15 cellular contexts compared by ENCODE assay signal in the genomic region with DNA sequence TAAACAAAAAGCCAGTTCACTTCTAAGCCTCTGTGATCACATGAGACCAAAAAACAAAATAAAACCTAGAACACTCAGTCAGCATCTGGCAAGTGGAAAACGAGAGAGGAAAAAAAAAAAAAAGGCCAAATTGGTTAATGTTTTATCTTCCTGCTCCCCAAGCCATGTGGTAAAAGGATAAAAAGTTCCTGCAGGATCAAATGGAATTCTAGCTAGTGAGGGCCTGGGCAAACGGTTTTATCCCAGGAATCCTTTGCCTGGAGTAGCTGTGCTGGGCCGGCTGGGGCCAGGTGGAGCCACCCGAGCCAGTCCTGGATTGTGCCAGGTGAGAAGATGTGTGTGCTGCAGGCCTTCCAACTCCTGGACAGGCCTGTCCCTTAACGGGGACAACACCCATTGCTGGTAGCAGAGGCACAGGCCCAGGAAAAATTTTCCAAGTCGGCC. TPM values are rescaled to one million over a fixed set of nuclear protein-coding genes. Genes with fewer than 3 reads are reported as not detected.
DNase-seq lines count a peak whose midpoint lies in the region; ATAC-seq, FAIRE-seq and TF ChIP-seq lines count a peak whose summit lies in the region.
"Had no signal": no experiment of that assay in that cellular context is flagged by ENCODE, and none has a peak within 500 bp of the region (broad histone marks: within the 10 kb centered on the region; RNA-seq: fewer than 3 reads in every experiment).

No MANE protein-coding gene starts in this region.

- no peaks in the 10 kb centered on the region for H3K79me2 ChIP-seq in HepG2 (ENCODE audit: insufficient read depth, low read length)

- peaks cover 29% of the 10 kb centered on the region for H3K36me3 Mint-ChIP-seq in HFFc6 (ENCODE audit: low read depth)

- 45% methylated on average over 6 of the region's 6 CpGs for WGBS in HepG2 (ENCODE audit: low lambda C conversion rate)

- H3K27me3 ChIP-seq in ascending aorta (no peaks in the 10 kb centered on the region), HepG2 (ENCODE audit: control insufficient read depth in 1 of 2, insufficient read depth in 2 of 2, low read length in 2 of 2) (no peaks in the 10 kb centered on the region)
- H3K27me3 ChIP-seq: esophagus squamous epithelium had no signal

- ATAC-seq in HepG2, result peak; percentile 73
- peak; percentile 36 for ATAC-seq in sciatic nerve
- no peak for ATAC-seq in HG03159 (IDR thresholded peaks at IDR 0.05; ENCODE audit: unreplicated experiment)
- ATAC-seq: activated naive CD8-positive, alpha-beta T cell treated with anti-CD3 and anti-CD28 coated beads, Interleukin-2, amount 50 U/mL, for 24 hours; activated T-cell treated with anti-CD3 and anti-CD28 coated beads, Interleukin-2, amount 50 U/mL, for 4 hours had no signal

- H3K27ac Mint-ChIP-seq in HFFc6, result peak overlapping the region; percentile 43; the same call in 1 of the 2 replicates
- H3K27ac Mint-ChIP-seq: activated CD4-positive, alpha-beta T cell treated with anti-CD3 and anti-CD28 coated beads, Interleukin-2, amount 10 ng/mL, durations not matched to agents 7 days and 5 days; activated naive CD8-positive, alpha-beta T cell treated with anti-CD3 and anti-CD28 coated beads, Interleukin-2, amount 50 U/mL, for 24 hours had no signal

- H3K4me2 ChIP-seq in HepG2 (ENCODE audit: low read depth, low read length), result no peak overlapping the region

- FAIRE-seq in HepG2 (lab: Jason Lieb, UNC), result peak; percentile 46
- no peak for FAIRE-seq in frontal cortex (lab: Jason Lieb, UNC)

- no peak for TF ChIP-seq RAD21 in HepG2 (CRISPR knock-in tag; IDR thresholded peaks at IDR 0.05)

- no peak for TF ChIP-seq EP300 in HepG2 (IDR thresholded peaks at IDR 0.05; ENCODE audit: low read depth in 2 of 2, low read length in 2 of 2)
- TF ChIP-seq EP300 in HepG2 (CRISPR knock-in tag; IDR thresholded peaks at IDR 0.05; ENCODE audit: borderline replicate concordance), result no peak

- peaks cover 19 to 47% of the 10 kb centered on the region in 2 donors for H3K4me1 ChIP-seq in ascending aorta
- peaks cover 20% of the 10 kb centered on the region for H3K4me1 ChIP-seq in HepG2 (ENCODE audit: insufficient read depth, low read length)

- no peak for TF ChIP-seq POLR2A in HepG2 (IDR thresholded peaks at IDR 0.05; ENCODE audit: insufficient read depth in 1 of 2, low read depth in 2 of 2, low read length in 2 of 2)

- H3K27me3 Mint-ChIP-seq in HFFc6 (ENCODE audit: insufficient read depth), result peaks cover 3% of the 10 kb centered on the region; the same call in 1 of the 2 replicates

- H3K4me3 ChIP-seq in ascending aorta, result peak overlapping the region in 1 of 2 donors; percentile 23
- H3K4me3 ChIP-seq in HepG2 (replicated peaks in 1 of 3; ENCODE audit: insufficient read depth in 1 of 3, low read depth in 2 of 3, low read length in 3 of 3), result no peak overlapping the region
- H3K4me3 ChIP-seq: esophagus squamous epithelium had no signal

- H3K27ac ChIP-seq in ascending aorta, result peak overlapping the region; percentile 61 to 96
- peak overlapping the region; percentile 27 for H3K27ac ChIP-seq in HepG2 (ENCODE audit: extremely low read length, insufficient read depth, low read length)
- H3K27ac ChIP-seq: C4-2B had no signal

- no peak overlapping the region for H3K9ac ChIP-seq in HepG2 (ENCODE audit: insufficient read depth, low read depth, low read length)

- no peaks in the 10 kb centered on the region for H3K9me3 Mint-ChIP-seq in HFFc6
- H3K9me3 Mint-ChIP-seq: activated CD4-positive, alpha-beta T cell treated with anti-CD3 and anti-CD28 coated beads, Interleukin-2, amount 10 ng/mL, durations not matched to agents 7 days and 5 days; activated naive CD8-positive, alpha-beta T cell treated with anti-CD3 and anti-CD28 coated beads, Interleukin-2, amount 50 U/mL, for 24 hours; activated T-cell treated with anti-CD3 and anti-CD28 coated beads, Interleukin-2, amount 50 U/mL, for 4 hours had no signal

- H3K36me3 ChIP-seq in ascending aorta, result peaks cover 10 to 34% of the 10 kb centered on the region in 2 donors
- peaks cover 0 to 23% of the 10 kb centered on the region in 2 experiments; a peak in 2 of 5 replicates for H3K36me3 ChIP-seq in HepG2 (replicated peaks in 1 of 2; ENCODE audit: control insufficient read depth in 1 of 2, insufficient read depth in 2 of 2, low read length in 2 of 2)

- H2AFZ ChIP-seq in HepG2 (ENCODE audit: low read length), result no peak overlapping the region

- no peaks in the 10 kb centered on the region for H3K9me3 ChIP-seq in ascending aorta
- H3K9me3 ChIP-seq in HepG2 (ENCODE audit: low read length), result no peaks in the 10 kb centered on the region
- H3K9me3 ChIP-seq: esophagus squamous epithelium had no signal

- POLR2A ChIA-PET in HepG2 (lab: Yijun Ruan, JAX), result interaction anchor here (0.6 to 2.1 kb wide), 2 partner anchors 11 to 14 kb away, joined by 3 to 15 read pairs; no protein-coding TSS in a partner anchor

- no TSS peak for BruUV-seq in HepG2 (replicated peaks; lab: Mats Ljungman, UMichigan)

- intact Hi-C loops in ascending aorta (cut with DNase I), result no loop called here
- intact Hi-C loops in HepG2 (cut with micrococcal nuclease; ENCODE audit: unreplicated experiment), result no loop called here
- intact Hi-C loops in sciatic nerve (cut with DNase I), result no loop called here

- CTCF ChIA-PET in HepG2 (lab: Yijun Ruan, JAX; ENCODE audit: low intra/inter-chr PET ratio, low total read pairs), result no interaction called here

- DNase-seq in HFFc6 (no peak), ascending aorta (ENCODE audit: low spot score in 2 of 2) (no peak), HepG2 (ENCODE audit: low spot score) (peak; percentile 58), sciatic nerve (ENCODE audit: low spot score) (peak; percentile 51), frontal cortex (ENCODE audit: low spot score in 2 of 2) (no peak), NCI-H345 treated with DMSO at 0.1 percent for 48 hours (lab: John Stamatoyannopoulos, UW; ENCODE audit: unreplicated experiment) (no peak)
- no peak for DNase-seq in stimulated activated CD4-positive, alpha-beta T cell treated with anti-CD3 and anti-CD28 coated beads, Interleukin-15, amount 100 ng/mL, for 24 hours
- DNase-seq: activated CD4-positive, alpha-beta T cell treated with anti-CD3 and anti-CD28 coated beads, Interleukin-2, amount 10 ng/mL, durations not matched to agents 7 days and 5 days; activated naive CD8-positive, alpha-beta T cell treated with anti-CD3 and anti-CD28 coated beads, Interleukin-2, amount 50 U/mL, for 24 hours; activated T-cell treated with anti-CD3 and anti-CD28 coated beads, Interleukin-2, amount 50 U/mL, for 4 hours; esophagus squamous epithelium; NCI-H1694 treated with DMSO at 0.1 percent for 48 hours; NCI-H524 treated with DMSO at 0.1 percent for 48 hours had no signal

- in situ Hi-C loops in HepG2 (cut with HindIII; ENCODE audit: extremely low pct_ligation_motif_present, low pct_unique_long_range_greater_than_20kb), result no loop called here

- no peak for TF ChIP-seq CTCF in HFFc6 (IDR thresholded peaks at IDR 0.05)
- TF ChIP-seq CTCF in ascending aorta (IDR thresholded peaks at IDR 0.05), result no peak
- no peak for TF ChIP-seq CTCF in HepG2 (CRISPR knock-in tag; IDR thresholded peaks at IDR 0.05)

- H3K4me1 Mint-ChIP-seq in HFFc6 (ENCODE audit: low read depth), result peaks cover 61% of the 10 kb centered on the region

- H3K4me3 Mint-ChIP-seq in HFFc6, result no peak overlapping the region
- H3K4me3 Mint-ChIP-seq: activated CD4-positive, alpha-beta T cell treated with anti-CD3 and anti-CD28 coated beads, Interleukin-2, amount 10 ng/mL, durations not matched to agents 7 days and 5 days; activated naive CD8-positive, alpha-beta T cell treated with anti-CD3 and anti-CD28 coated beads, Interleukin-2, amount 50 U/mL, for 24 hours; activated T-cell treated with anti-CD3 and anti-CD28 coated beads, Interleukin-2, amount 50 U/mL, for 4 hours had no signal

- H4K20me1 ChIP-seq in HepG2 (ENCODE audit: insufficient read depth, low read length), result no peaks in the 10 kb centered on the region

RNA-seq across cellular contexts. Expression of gene SMAD6, which starts 13.2 kb away (rescaled TPM):
- 10 to 100 TPM; 10.2 to 18.1 (median 16.4) TPM for total RNA-seq in HFFc6 (2021; fragmentation: NEBNext Ultra II Directional; extraction: Animal tissue kit (Norgen Biotek cat#: 25700))
- total RNA-seq in ascending aorta (140 TPM), HepG2 (2016; rRNA removed; fragmentation: Illumina TruSeq; extraction: Trizol) (2.6 and 4.4 TPM in 2 replicates), sciatic nerve (62.4 TPM), frontal cortex (2.4 TPM)
- 0.79 and 0.91 TPM in 2 replicates for total RNA-seq in HepG2 (2016; cell fraction: cytosol; rRNA removed; fragmentation: Illumina TruSeq; extraction: Trizol; ENCODE audit: low read depth)
- total RNA-seq in HepG2 (2016; cell fraction: insoluble cytoplasmic fraction; rRNA removed; fragmentation: Illumina TruSeq; extraction: Trizol), result 2.3 and 4.5 TPM in 2 replicates
- 2.0 and 2.2 TPM in 2 replicates for total RNA-seq in HepG2 (2016; cell fraction: membrane; rRNA removed; fragmentation: Illumina TruSeq; extraction: Trizol)
- 7.0 and 9.1 TPM in 2 replicates for total RNA-seq in HepG2 (2016; cell fraction: nucleus; rRNA removed; fragmentation: Illumina TruSeq; extraction: Trizol)
- 3.1 and 3.3 TPM in 2 replicates for polyA plus RNA-seq in HepG2 (2011; rRNA removed)
- polyA plus RNA-seq in HepG2 (2011; cell fraction: cytosol; rRNA removed), result 1.3 and 2.9 TPM in 2 replicates
- 6.7 and 14.1 TPM in 2 replicates for polyA plus RNA-seq in HepG2 (2011; cell fraction: nucleus; rRNA removed)
- polyA plus RNA-seq in HepG2 (2012), result 3.3 and 3.9 TPM in 2 replicates
- 1.1 and 2.0 TPM in 2 replicates for polyA plus RNA-seq in HepG2 (2016; cell fraction: cytosol; fragmentation: Illumina TruSeq; extraction: Trizol; ENCODE audit: low read depth)
- polyA plus RNA-seq in HepG2 (2016; cell fraction: insoluble cytoplasmic fraction; fragmentation: Illumina TruSeq; extraction: Trizol; ENCODE audit: low read depth), result 2.3 and 2.9 TPM in 2 replicates
- 1.5 and 2.1 TPM in 2 replicates for polyA plus RNA-seq in HepG2 (2016; cell fraction: membrane; fragmentation: Illumina TruSeq; extraction: Trizol; ENCODE audit: low read depth)
- polyA plus RNA-seq in HepG2 (2016; cell fraction: nucleus; fragmentation: Illumina TruSeq; extraction: Trizol; ENCODE audit: insufficient read depth, low read depth), result 7.1 and 8.1 TPM in 2 replicates
- 19.3 and 109 TPM in 2 replicates for polyA minus RNA-seq in HepG2 (2011; rRNA and poly(A)+ RNA removed; ENCODE audit: low replicate concordance)
- polyA minus RNA-seq in HepG2 (2011; cell fraction: cytosol; rRNA and poly(A)+ RNA removed), result 5.3 and 5.6 TPM in 2 replicates
- polyA minus RNA-seq in HepG2 (2011; cell fraction: nucleus; rRNA and poly(A)+ RNA removed), result 11.7 and 25.1 TPM in 2 replicates

Comparison
In these comparisons a context has a peak if more than half of its experiments do, and no peak if none do; other contexts are left out.
1. DNase-seq: peak in HepG2 (single experiment) and sciatic nerve (single experiment); none in HFFc6 (single experiment), ascending aorta (0 of 2), stimulated activated CD4-positive, alpha-beta T cell treated with anti-CD3 and anti-CD28 coated beads, Interleukin-15, amount 100 ng/mL, for 24 hours (single experiment), frontal cortex (0 of 2) and NCI-H345 treated with DMSO at 0.1 percent for 48 hours (single experiment).